1 cellular context compared by ENCODE assay signal in genomic region chr5:93601433-93602175, GRCh38.
TF ChIP-seq lines count a peak whose summit lies in the region.

No MANE protein-coding gene starts in this region.

TF ChIP-seq in HepG2, 621 proteins besides CTCF, POLR2A, EP300 and RAD21:
- no peak for TF ChIP-seq ZNF235 (CRISPR knock-in tag; IDR thresholded peaks at IDR 0.05; ENCODE audit: borderline replicate concordance)
- peak; percentile 46 for TF ChIP-seq ATF7 (IDR thresholded peaks at IDR 0.05)
- no peak for TF ChIP-seq ATF7 (CRISPR knock-in tag; IDR thresholded peaks at IDR 0.05)
- TF ChIP-seq CREB1 (IDR thresholded peaks at IDR 0.05), result peak; percentile 82
- TF ChIP-seq CREB1 (CRISPR knock-in tag; IDR thresholded peaks at IDR 0.05), result no peak
